9 cellular contexts compared by ENCODE assay signal in genomic region chr7:95684037-95684436, GRCh38.
DNase-seq lines count a peak whose midpoint lies in the region; ATAC-seq, FAIRE-seq and TF ChIP-seq lines count a peak whose summit lies in the region.
"Had no signal": no experiment of that assay in that cellular context is flagged by ENCODE, and none has a peak within 500 bp of the region (broad histone marks: within the 10 kb centered on the region; RNA-seq: fewer than 3 reads in every experiment).

No MANE protein-coding gene starts in this region.

- no peak overlapping the region for H3K4me3 ChIP-seq in OCI-LY3 (ENCODE audit: low read length)
- peak overlapping the region in 1 of 4 donors; percentile 22 for H3K4me3 ChIP-seq in esophagus muscularis mucosa

- no peak overlapping the region for H3K4me2 ChIP-seq in OCI-LY3 (ENCODE audit: low read length)

- no peaks in the 10 kb centered on the region for H3K9me3 ChIP-seq in OCI-LY3 (ENCODE audit: insufficient read depth, low read length)
- no peaks in the 10 kb centered on the region for H3K9me3 ChIP-seq in esophagus muscularis mucosa

- no peak for TF ChIP-seq EP300 in esophagus muscularis mucosa (IDR thresholded peaks at IDR 0.05)

- peak; percentile 35 to 59 for DNase-seq in NCI-H2081 (lab: John Stamatoyannopoulos, UW)
- DNase-seq in NCI-H2081 treated with DMSO at 0.1 percent for 48 hours (lab: John Stamatoyannopoulos, UW), result no peak
- no peak for DNase-seq in esophagus muscularis mucosa (ENCODE audit: extremely low spot score)
- DNase-seq in omental fat pad (ENCODE audit: low spot score), result no peak
- no peak for DNase-seq in activated gamma-delta T cell (lab: John Stamatoyannopoulos, UW)
- no peak for DNase-seq in H54 (ENCODE audit: insufficient read length, low spot score)
- DNase-seq: CD4-positive, CD25-positive, alpha-beta regulatory T cell had no signal

- WGBS in esophagus muscularis mucosa, result 23% methylated on average over 2 of the region's 2 CpGs

- H3K79me2 ChIP-seq in OCI-LY3 (ENCODE audit: low read length), result no peaks in the 10 kb centered on the region

- no peaks in the 10 kb centered on the region for H3K27me3 ChIP-seq in OCI-LY3 (ENCODE audit: low read depth, low read length)
- no peaks in the 10 kb centered on the region for H3K27me3 ChIP-seq in esophagus muscularis mucosa

- TF ChIP-seq CTCF in OCI-LY3 (IDR thresholded peaks at IDR 0.05; ENCODE audit: low read depth, low read length), result peak; percentile 46
- TF ChIP-seq CTCF in esophagus muscularis mucosa (IDR thresholded peaks at IDR 0.05), result peak; percentile 56 to 69 (median 67)
- TF ChIP-seq CTCF in omental fat pad (IDR thresholded peaks at IDR 0.05), result peak in 1 of 3 donors; percentile 17

- H3K4me1 ChIP-seq in OCI-LY3 (ENCODE audit: low read length) (peaks cover 3% of the 10 kb centered on the region; the same call in 1 of the 2 replicates), esophagus muscularis mucosa (peaks cover 8 to 34% (median 14%) of the 10 kb centered on the region in 4 donors)

- FAIRE-seq in H54 (lab: Jason Lieb, UNC), result no peak

- H4K20me1 ChIP-seq in OCI-LY3 (ENCODE audit: insufficient read depth, low read length), result no peaks in the 10 kb centered on the region

- H2AFZ ChIP-seq in OCI-LY3 (ENCODE audit: low read depth, low read length), result no peak overlapping the region

- TF ChIP-seq POLR2A in esophagus muscularis mucosa (IDR thresholded peaks at IDR 0.05; ENCODE audit: low read depth) (no peak), H54 (IDR thresholded peaks at IDR 0.05; ENCODE audit: low read depth, low read length) (no peak)

- peak; percentile 41 for ATAC-seq in omental fat pad (ENCODE audit: low FRiP score)
- ATAC-seq in GM21390 (IDR thresholded peaks at IDR 0.05; ENCODE audit: unreplicated experiment), result no peak

- no peaks in the 10 kb centered on the region for H3K36me3 ChIP-seq in OCI-LY3 (replicated peaks; ENCODE audit: low read depth, low read length)
- no peaks in the 10 kb centered on the region for H3K36me3 ChIP-seq in esophagus muscularis mucosa

- intact Hi-C loops in esophagus muscularis mucosa (cut with DNase I), result loop anchor here (1.0 to 5.0 kb wide), 3 partner anchors 87 to 156 kb away; partner anchors contain the start of gene PDK4

- H3K27ac ChIP-seq in OCI-LY3 (ENCODE audit: low read length) (no peak overlapping the region), esophagus muscularis mucosa (replicated peaks in 1 of 4) (peak overlapping the region in 1 of 4 donors; percentile 26)

- no peak overlapping the region for H3K9ac ChIP-seq in OCI-LY3 (ENCODE audit: low read length)

Comparison
In these comparisons a context has a peak if more than half of its experiments do, and no peak if none do; other contexts are left out.
1. DNase-seq: peak in NCI-H2081 (2 of 2); none in NCI-H2081 treated with DMSO at 0.1 percent for 48 hours (single experiment), esophagus muscularis mucosa (single experiment), omental fat pad (single experiment), activated gamma-delta T cell (single experiment) and H54 (single experiment).